Comparison of ENCODE assay signal across 8 cellular contexts in the genomic region with DNA sequence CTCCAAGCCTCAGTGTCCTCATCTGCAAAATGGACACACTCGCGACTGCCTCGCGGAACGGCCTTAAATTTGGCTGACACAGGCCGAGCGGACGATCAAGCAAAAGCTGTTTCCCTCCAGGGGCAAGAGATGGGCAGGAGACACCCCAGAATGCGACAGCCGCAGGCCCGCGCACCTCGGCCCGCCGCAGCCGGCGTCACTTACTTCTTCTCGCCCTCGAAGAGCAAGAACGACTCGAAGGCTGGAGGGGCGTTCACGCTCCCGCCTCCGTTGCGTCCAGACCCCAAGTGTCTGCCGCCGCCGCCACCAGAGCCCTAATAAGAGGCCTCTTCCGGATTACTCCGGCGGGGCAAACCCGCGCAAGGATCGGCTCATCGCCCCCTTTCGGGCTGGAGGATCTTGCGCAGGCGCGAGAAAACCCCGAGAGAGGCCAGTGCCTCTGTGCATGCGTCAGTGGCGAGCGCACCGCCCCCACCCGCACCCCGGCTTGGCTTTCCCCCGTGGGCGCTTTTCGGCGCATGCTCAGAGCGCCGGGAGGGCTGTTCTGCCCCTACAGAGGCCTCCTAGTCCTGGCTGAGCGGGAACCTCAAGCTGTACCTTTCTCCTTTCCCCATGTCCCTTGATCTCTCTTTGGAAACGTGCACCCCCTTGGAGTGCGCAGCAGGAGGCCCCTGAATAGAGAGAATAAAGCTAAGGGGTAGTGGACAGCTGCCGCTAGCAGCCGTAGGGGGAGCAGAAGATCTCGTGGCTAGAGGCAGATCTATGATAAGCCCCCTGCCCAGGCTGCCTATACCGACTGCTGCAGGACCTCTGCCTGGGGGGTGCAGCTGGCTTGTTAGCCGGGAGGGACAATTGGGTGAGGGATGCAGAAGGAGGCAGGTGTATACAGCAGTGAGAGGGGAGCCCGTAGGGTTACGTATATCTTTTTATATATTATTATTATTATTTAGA. TPM values are rescaled to one million over a fixed set of nuclear protein-coding genes. Genes with fewer than 3 reads are reported as not detected.
A peak's percentile ranks its signal among the peaks of the same experiment; 100 is the strongest.
DNase-seq lines count a peak whose midpoint lies in the region; ATAC-seq, FAIRE-seq and TF ChIP-seq lines count a peak whose summit lies in the region.
"Not testable (repeated sequence)": the region's sequence is repeated elsewhere in the genome, so short reads cannot be mapped to it uniquely, and the experiment has no call there.

No MANE protein-coding gene starts in this region.

- peak overlapping the region; percentile 46 to 66 (median 50); a peak in 5 of 7 replicates for H3K9ac ChIP-seq in H1 (replicated peaks in 1 of 4; ENCODE audit: extremely low read depth in 1 of 4, low read depth in 3 of 4, low read length in 3 of 4)

- not testable (repeated sequence) for H2AK5ac ChIP-seq in H1 (ENCODE audit: low read depth, low read length)

- H2BK120ac ChIP-seq in H1 (replicated peaks; ENCODE audit: low read depth, low read length), result not testable (repeated sequence)

- H4K91ac ChIP-seq in H1 (replicated peaks; ENCODE audit: insufficient read length, low read length), result not testable (repeated sequence)

- not testable (repeated sequence) for H2BK12ac ChIP-seq in H1 (ENCODE audit: low read depth, low read length)

- H2BK15ac ChIP-seq in H1 (ENCODE audit: low read length), result not testable (repeated sequence)

- not testable (repeated sequence) for H2BK20ac ChIP-seq in H1 (ENCODE audit: low read length)

- WGBS in H1 (ENCODE audit: extremely low coverage in 1 of 2, insufficient coverage in 1 of 2, insufficient read length in 1 of 2, insufficient replicate concordance in 2 of 2, low coverage in 1 of 2, low lambda C conversion rate in 2 of 2, missing lambda C conversion rate in 1 of 2), 2 experiments, result 3% methylated on average over 52 of the region's 63 CpGs; no CpG with 5 or more reads in 1 of the 2 experiments

- not testable (repeated sequence) for H3K23ac ChIP-seq in H1 (ENCODE audit: insufficient read length)

- TF ChIP-seq RAD21 in H1 (IDR thresholded peaks at IDR 0.05 in 1 of 2, conservative IDR thresholded peaks at IDR 0.05 in 1 of 2; ENCODE audit: low read depth in 2 of 2, low read length in 2 of 2), result not testable (repeated sequence)

- not testable (repeated sequence) for H3K4me1 ChIP-seq in H1 (replicated peaks in 1 of 4; ENCODE audit: control insufficient read depth in 3 of 4, insufficient read depth in 4 of 4, low read length in 3 of 4)

- peak; percentile 97 for DNase-seq in D341Med (ENCODE audit: low spot score)
- DNase-seq in HT1080 (ENCODE audit: low read depth), result peak; percentile 95
- DNase-seq in NK-92 treated with Interleukin-12 subunit alpha and Interleukin-12 subunit beta, amount 100 ng/mL, for 24 hours (lab: John Stamatoyannopoulos, UW), result peak; percentile 91
- peak; percentile 92 to 98 (median 96) for DNase-seq in activated CD8-positive, alpha-beta memory T cell treated with anti-CD3 and anti-CD28 coated beads for 48 hours (ENCODE audit: low read depth in 2 of 3, low spot score in 2 of 3)
- peak; percentile 81 to 99 for DNase-seq in H1 (ENCODE audit: low read depth in 1 of 2, low spot score in 2 of 2)
- peak; percentile 99 for DNase-seq in mesenteric fat pad (ENCODE audit: low spot score)
- DNase-seq in stimulated activated CD8-positive, alpha-beta memory T cell treated with anti-CD3 and anti-CD28 coated beads, Interleukin-12 subunit alpha, Interleukin-12 subunit beta, amount 100 ng/mL, for 4 hours (ENCODE audit: low read depth), result peak; percentile 99

- not testable (repeated sequence) for H4K5ac ChIP-seq in H1 (ENCODE audit: insufficient read length, low read depth, low read length)

- H3K9me3 ChIP-seq in H1 (ENCODE audit: insufficient read depth in 2 of 2, low read depth in 1 of 2, low read length in 1 of 2), result not testable (repeated sequence)

- peak; percentile 37 to 76 for TF ChIP-seq POLR2A in H1 (IDR thresholded peaks at IDR 0.05; ENCODE audit: control extremely low read depth in 1 of 2, low read depth in 2 of 2, low read length in 2 of 2)

- not testable (repeated sequence) for H3K27me3 ChIP-seq in H1 (replicated peaks in 1 of 4; ENCODE audit: control insufficient read depth in 3 of 4, extremely low read depth in 1 of 4, insufficient read depth in 3 of 4, low read length in 3 of 4)

- H3K14ac ChIP-seq in H1 (ENCODE audit: insufficient read length), result not testable (repeated sequence)

- peak; percentile 96 for ATAC-seq in GM21381 (IDR thresholded peaks at IDR 0.05; ENCODE audit: unreplicated experiment)

- 0 out of 3 replicates have a peak, but pooled peaks of 1 of the 2 experiments have one; percentile 46 for TF ChIP-seq EP300 in H1 (IDR thresholded peaks at IDR 0.05; ENCODE audit: borderline replicate concordance in 1 of 2, low read depth in 2 of 2, low read length in 2 of 2)

- H3K56ac ChIP-seq in H1 (replicated peaks; ENCODE audit: insufficient read length, low read depth, low read length), result not testable (repeated sequence)

- peak overlapping the region; percentile 57 to 62 for H3K4me2 ChIP-seq in H1 (ENCODE audit: insufficient read depth in 1 of 2, low read depth in 2 of 2, low read length in 2 of 2)

- H3K79me2 ChIP-seq in H1 (ENCODE audit: control insufficient read depth in 1 of 2, insufficient read depth in 2 of 2, low read length in 2 of 2), result not testable (repeated sequence)

- not testable (repeated sequence) for H3K79me1 ChIP-seq in H1 (ENCODE audit: low read depth, low read length)

- not testable (repeated sequence) for H3K18ac ChIP-seq in H1 (ENCODE audit: extremely low read depth, low read length)

- peak overlapping the region; percentile 51; the same call in 1 of the 2 replicates for H4K8ac ChIP-seq in H1 (ENCODE audit: extremely low read depth, insufficient read depth, low read length)

- not testable (repeated sequence) for H3K36me3 ChIP-seq in H1 (ENCODE audit: control insufficient read depth in 2 of 4, insufficient read depth in 4 of 4, low read length in 3 of 4)

- H2BK5ac ChIP-seq in H1 (ENCODE audit: low read depth, low read length), result not testable (repeated sequence)

- H3K27ac ChIP-seq in H1 (ENCODE audit: low read depth, low read length), result not testable (repeated sequence)

- TF ChIP-seq CTCF in H1 (IDR thresholded peaks at IDR 0.05; ENCODE audit: control extremely low read depth in 1 of 3, insufficient read depth in 1 of 3, low read depth in 1 of 3, low read length in 3 of 3), result peak; percentile 55 to 67 (median 61)

- not testable (repeated sequence) for H2AFZ ChIP-seq in H1 (ENCODE audit: low read length)

- H3K4me3 ChIP-seq in H1 (ENCODE audit: extremely low read depth in 1 of 4, insufficient read depth in 2 of 4, low read depth in 3 of 4, low read length in 4 of 4), result peak overlapping the region; percentile 58 to 87 (median 78)

- POLR2A ChIA-PET in H1 (lab: Charles Lee; ENCODE audit: partially characterized antibody), result not testable (repeated sequence)

- not testable (repeated sequence) for H4K20me1 ChIP-seq in H1 (replicated peaks in 1 of 2; ENCODE audit: control insufficient read depth in 1 of 2, insufficient read depth in 2 of 2, low read length in 2 of 2)

- CTCF ChIA-PET in H1 (lab: Charles Lee; ENCODE audit: partially characterized antibody), result interaction anchor here (0.8 to 1.8 kb wide), 4 partner anchors 25 to 103 kb away, joined by 3 to 9 read pairs (median 6); partner anchors contain the start of gene DBNL

- FAIRE-seq in H1 (lab: Jason Lieb, UNC), result not testable (repeated sequence)

- not testable (repeated sequence) for H3K4ac ChIP-seq in H1 (replicated peaks; ENCODE audit: insufficient read length, low read depth, low read length)

- H3K23me2 ChIP-seq in H1 (ENCODE audit: low read depth, low read length), result not testable (repeated sequence)

RNA-seq across cellular contexts. Expression of gene SPDYE1, which starts 21.4 kb away (rescaled TPM):
- total RNA-seq in HT1080 (2014; rRNA removed; shearing (Covaris generic)), result not detected in 2 replicates
- not detected in 2 replicates for polyA plus RNA-seq in HT1080 (2015; cell fraction: cytosol; rRNA removed)
- polyA plus RNA-seq in HT1080 (2015; cell fraction: nucleus; rRNA removed), result not detected in 2 replicates
- total RNA-seq in H1 (2021; fragmentation: NEBNext Ultra II Directional; extraction: Animal tissue kit (Norgen Biotek cat#: 25700)), result not detected in 2 replicates
- not detected in 2 replicates for polyA plus RNA-seq in H1 (2011; rRNA removed)
- polyA plus RNA-seq in H1 (2011; cell fraction: cytosol; rRNA removed), result not detected
- polyA plus RNA-seq in H1 (2011; cell fraction: nucleus; rRNA removed), result not detected
- polyA plus RNA-seq in H1 (2012, experiment 1 of 2), result 0.16 to 0.48 TPM (median 0.32 TPM) in 4 replicates
- 0.08 TPM for polyA plus RNA-seq in H1 (2012, experiment 2 of 2)
- polyA plus RNA-seq in H1 (2013, experiment 1 of 2), result not detected
- polyA plus RNA-seq in H1 (2013, experiment 2 of 2), result not detected
- not detected in 2 replicates for polyA minus RNA-seq in H1 (2011; rRNA and poly(A)+ RNA removed)
- not detected for polyA minus RNA-seq in H1 (2011; cell fraction: cytosol; rRNA and poly(A)+ RNA removed)
- polyA minus RNA-seq in H1 (2011; cell fraction: nucleus; rRNA and poly(A)+ RNA removed), result not detected
- total RNA-seq in mesenteric fat pad, result not detected

RNA-seq across cellular contexts. Expression of gene DBNL, which starts 25.4 kb away (rescaled TPM):
- 154 and 156 TPM in 2 replicates for total RNA-seq in HT1080 (2014; rRNA removed; shearing (Covaris generic))
- polyA plus RNA-seq in HT1080 (2015; cell fraction: cytosol; rRNA removed), result 98.9 and 121 TPM in 2 replicates
- 139 and 147 TPM in 2 replicates for polyA plus RNA-seq in HT1080 (2015; cell fraction: nucleus; rRNA removed)
- total RNA-seq in H1 (2021; fragmentation: NEBNext Ultra II Directional; extraction: Animal tissue kit (Norgen Biotek cat#: 25700)), result 30.9 and 32.1 TPM in 2 replicates
- polyA plus RNA-seq in H1 (2011; rRNA removed), result 56.6 and 63.1 TPM in 2 replicates
- polyA plus RNA-seq in H1 (2011; cell fraction: cytosol; rRNA removed), result 47.8 TPM
- 43.1 TPM for polyA plus RNA-seq in H1 (2011; cell fraction: nucleus; rRNA removed)
- polyA plus RNA-seq in H1 (2012, experiment 1 of 2), result 33.1 to 42.9 TPM (median 38.9 TPM) in 4 replicates
- 38.3 TPM for polyA plus RNA-seq in H1 (2012, experiment 2 of 2)
- polyA plus RNA-seq in H1 (2013, experiment 1 of 2), result 15.5 TPM
- polyA plus RNA-seq in H1 (2013, experiment 2 of 2), result 14.7 TPM
- 40.6 and 48.6 TPM in 2 replicates for polyA minus RNA-seq in H1 (2011; rRNA and poly(A)+ RNA removed)
- polyA minus RNA-seq in H1 (2011; cell fraction: cytosol; rRNA and poly(A)+ RNA removed), result 17.3 TPM
- polyA minus RNA-seq in H1 (2011; cell fraction: nucleus; rRNA and poly(A)+ RNA removed), result 25.1 TPM
- 99.0 TPM for total RNA-seq in mesenteric fat pad

RNA-seq across cellular contexts. Expression of gene PGAM2, which starts 46.2 kb away (rescaled TPM):
- total RNA-seq in HT1080 (2014; rRNA removed; shearing (Covaris generic)), result not detected in 2 replicates
- polyA plus RNA-seq in HT1080 (2015; cell fraction: cytosol; rRNA removed), result 0.52 TPM in 1 of 2 replicates, not detected in the other
- polyA plus RNA-seq in HT1080 (2015; cell fraction: nucleus; rRNA removed), result not detected in 2 replicates
- total RNA-seq in H1 (2021; fragmentation: NEBNext Ultra II Directional; extraction: Animal tissue kit (Norgen Biotek cat#: 25700)), result 1.4 and 2.1 TPM in 2 replicates
- 2.9 and 4.3 TPM in 2 replicates for polyA plus RNA-seq in H1 (2011; rRNA removed)
- 4.5 TPM for polyA plus RNA-seq in H1 (2011; cell fraction: cytosol; rRNA removed)
- polyA plus RNA-seq in H1 (2011; cell fraction: nucleus; rRNA removed), result 3.5 TPM
- polyA plus RNA-seq in H1 (2012, experiment 1 of 2), result 0.94 to 2.6 TPM (median 2.2 TPM) in 4 replicates
- polyA plus RNA-seq in H1 (2012, experiment 2 of 2), result 1.3 TPM
- 0.97 TPM for polyA plus RNA-seq in H1 (2013, experiment 1 of 2)
- 0.90 TPM for polyA plus RNA-seq in H1 (2013, experiment 2 of 2)
- 0.88 and 1.6 TPM in 2 replicates for polyA minus RNA-seq in H1 (2011; rRNA and poly(A)+ RNA removed)
- polyA minus RNA-seq in H1 (2011; cell fraction: cytosol; rRNA and poly(A)+ RNA removed), result not detected
- polyA minus RNA-seq in H1 (2011; cell fraction: nucleus; rRNA and poly(A)+ RNA removed), result 0.80 TPM
- total RNA-seq in mesenteric fat pad, result not detected
